Comparison of ENCODE assay signal across 17 cellular contexts in genomic region chr2:210626849-210627248, GRCh38.
DNase-seq lines count a peak whose midpoint lies in the region; ATAC-seq and TF ChIP-seq lines count a peak whose summit lies in the region.
"Had no signal": no experiment of that assay in that cellular context is flagged by ENCODE, and none has a peak within 500 bp of the region (broad histone marks: within the 10 kb centered on the region; RNA-seq: fewer than 3 reads in every experiment).

No MANE protein-coding gene starts in this region.

- ATAC-seq in RWPE2 (ENCODE audit: low read depth): peak; percentile 31; the same call in 1 of the 3 replicates
- no peak for ATAC-seq in GM21528 (IDR thresholded peaks at IDR 0.05; ENCODE audit: low FRiP score, unreplicated experiment)

- H3K9me3 ChIP-seq in RWPE2 (ENCODE audit: severe bottlenecking) (no peaks in the 10 kb centered on the region), Caco-2 (no peaks in the 10 kb centered on the region)
- H3K9me3 ChIP-seq: sigmoid colon, SJSA1, thyroid gland had no signal

- POLR2A ChIA-PET in Caco-2 (lab: Charles Lee): no interaction called here

- no peaks in the 10 kb centered on the region for H3K27me3 ChIP-seq in RWPE2 (ENCODE audit: insufficient read depth, poor library complexity, severe bottlenecking)
- no peaks in the 10 kb centered on the region for H3K27me3 ChIP-seq in Caco-2 (replicated peaks; ENCODE audit: control insufficient read depth, insufficient read depth, low read length)
- H3K27me3 ChIP-seq: sigmoid colon, SJSA1, thyroid gland had no signal

- DNase-seq in AG08395 (ENCODE audit: low spot score): peak; percentile 17
- DNase-seq in HCEC 1CT: peak; percentile 27
- no peak for DNase-seq in RWPE2 (ENCODE audit: low spot score)
- DNase-seq in fibroblast of the aortic adventitia (ENCODE audit: low read depth): peak; percentile 29
- DNase-seq in GM19240 (ENCODE audit: insufficient read length, low spot score): no peak
- DNase-seq in Caco-2: no peak
- no peak for DNase-seq in NCI-H2107 (lab: John Stamatoyannopoulos, UW)
- DNase-seq: activated B cell treated with CpG ODN at 0.5 μM for 24 hours; activated T-cell treated with anti-CD3 and anti-CD28 coated beads, Interleukin-2, amount 50 U/mL, for 48 hours; anterior cingulate cortex; DND-41; NCI-H1092 treated with DMSO at 0.1 percent for 48 hours; NCI-H526 treated with DMSO at 0.1 percent for 48 hours; sigmoid colon; thyroid gland had no signal

- no peaks in the 10 kb centered on the region for H3K27me3 Mint-ChIP-seq in Caco-2 (ENCODE audit: insufficient read depth, unreplicated experiment)
- H3K27me3 Mint-ChIP-seq: activated B cell treated with CpG ODN at 0.5 μM for 24 hours had no signal

- H3K4me1 Mint-ChIP-seq in Caco-2 (ENCODE audit: low read depth, unreplicated experiment): no peaks in the 10 kb centered on the region
- H3K4me1 Mint-ChIP-seq: activated B cell treated with CpG ODN at 0.5 μM for 24 hours had no signal

- H3K4me3 ChIP-seq in RWPE2 (ENCODE audit: severe bottlenecking) (no peak overlapping the region), fibroblast of the aortic adventitia (ENCODE audit: low read depth, low read length) (no peak overlapping the region), Caco-2 (ENCODE audit: low read depth, low read length) (no peak overlapping the region)
- H3K4me3 ChIP-seq: sigmoid colon, SJSA1, thyroid gland had no signal

- H3K36me3 ChIP-seq in RWPE2 (ENCODE audit: low read depth): no peaks in the 10 kb centered on the region
- H3K36me3 ChIP-seq in Caco-2 (ENCODE audit: control insufficient read depth, insufficient read depth, low read length): no peaks in the 10 kb centered on the region
- H3K36me3 ChIP-seq: sigmoid colon, SJSA1, thyroid gland had no signal

- intact Hi-C loops in Caco-2 (cut with micrococcal nuclease; ENCODE audit: unreplicated experiment): no loop called here

- H3K27ac Mint-ChIP-seq in Caco-2 (ENCODE audit: unreplicated experiment): no peak overlapping the region
- H3K27ac Mint-ChIP-seq: activated B cell treated with CpG ODN at 0.5 μM for 24 hours had no signal

- no peak overlapping the region for H3K4me3 Mint-ChIP-seq in Caco-2 (ENCODE audit: unreplicated experiment)
- H3K4me3 Mint-ChIP-seq: activated B cell treated with CpG ODN at 0.5 μM for 24 hours had no signal

- CTCF ChIA-PET in Caco-2 (lab: Charles Lee): no interaction called here

- H3K4me1 ChIP-seq in RWPE2 (ENCODE audit: insufficient read depth, poor library complexity, severe bottlenecking): no peaks in the 10 kb centered on the region
- no peaks in the 10 kb centered on the region for H3K4me1 ChIP-seq in Caco-2
- H3K4me1 ChIP-seq: sigmoid colon, SJSA1, thyroid gland had no signal

- BruUV-seq in Caco-2 (replicated peaks; lab: Mats Ljungman, UMichigan): no TSS peak

- TF ChIP-seq CTCF in RWPE2 (IDR thresholded peaks at IDR 0.05; ENCODE audit: poor library complexity, severe bottlenecking) (no peak), fibroblast of the aortic adventitia (IDR thresholded peaks at IDR 0.05; ENCODE audit: insufficient read depth, low read length) (no peak), Caco-2 (IDR thresholded peaks at IDR 0.05; ENCODE audit: insufficient read depth in 1 of 2, low read depth in 1 of 2, low read length in 1 of 2, severe bottlenecking in 1 of 2, unreplicated experiment in 1 of 2) (no peak)

- no peaks in the 10 kb centered on the region for H3K36me3 Mint-ChIP-seq in Caco-2 (ENCODE audit: insufficient read depth, unreplicated experiment)

- no peaks in the 10 kb centered on the region for H3K9me3 Mint-ChIP-seq in Caco-2 (ENCODE audit: unreplicated experiment)
- H3K9me3 Mint-ChIP-seq: activated B cell treated with CpG ODN at 0.5 μM for 24 hours had no signal

- H3K27ac ChIP-seq in RWPE2 (ENCODE audit: poor library complexity, severe bottlenecking): no peak overlapping the region
- H3K27ac ChIP-seq: sigmoid colon, SJSA1, thyroid gland had no signal

Comparison
In these comparisons a context has a peak if more than half of its experiments do, and no peak if none do; other contexts are left out.
1. DNase-seq: peak in AG08395 (single experiment), HCEC 1CT (single experiment) and fibroblast of the aortic adventitia (single experiment); none in RWPE2 (single experiment), GM19240 (single experiment), Caco-2 (0 of 2) and NCI-H2107 (single experiment).